ENCODE assay signal across 8 cellular contexts in the genomic region with DNA sequence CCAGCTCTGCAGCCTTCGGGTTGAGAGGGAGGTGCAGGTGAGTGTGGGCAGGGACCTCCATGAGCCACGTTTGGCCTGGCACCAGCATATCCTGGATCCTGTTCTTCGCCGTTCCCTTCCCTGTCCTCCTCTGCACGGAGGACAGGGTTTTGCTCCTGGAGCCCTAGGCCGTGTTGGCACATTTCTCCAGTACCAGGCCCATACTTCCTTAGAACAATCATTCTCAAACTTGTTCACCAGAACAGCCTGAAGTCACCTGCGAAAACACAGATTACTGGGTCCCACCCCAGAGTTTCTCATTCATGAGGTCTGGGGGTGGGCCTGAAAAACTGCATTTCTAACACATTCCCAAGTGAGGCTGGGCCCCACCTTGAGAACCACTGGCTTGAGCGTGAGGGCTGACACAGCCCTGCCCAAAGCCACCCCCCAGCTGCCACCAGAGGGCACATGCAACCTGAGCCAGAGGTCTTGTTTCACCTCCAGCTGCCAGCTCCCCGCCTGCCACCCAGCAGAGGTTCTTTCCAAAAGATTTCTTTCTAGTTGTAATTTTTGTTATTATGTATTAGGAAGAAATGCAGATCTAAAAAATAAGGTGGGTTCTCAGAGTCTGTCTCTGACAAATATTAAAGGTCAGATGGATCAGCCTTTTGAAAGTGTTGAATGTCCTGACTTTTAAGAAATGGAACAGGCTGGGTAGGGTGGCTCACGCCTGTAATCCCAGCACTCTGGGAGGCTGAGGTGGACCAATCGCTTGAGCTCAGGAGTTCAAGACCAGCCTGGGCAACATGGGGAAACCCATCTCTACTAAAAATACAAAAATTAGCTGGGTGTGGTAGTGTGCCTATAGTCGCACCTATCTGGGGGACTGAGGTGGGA. TPM values are rescaled to one million over a fixed set of nuclear protein-coding genes. Genes with fewer than 3 reads are reported as not detected.
DNase-seq lines count a peak whose midpoint lies in the region; ATAC-seq, FAIRE-seq and TF ChIP-seq lines count a peak whose summit lies in the region.
"Had no signal": no experiment of that assay in that cellular context is flagged by ENCODE, and none has a peak within 500 bp of the region (broad histone marks: within the 10 kb centered on the region; RNA-seq: fewer than 3 reads in every experiment).

No MANE protein-coding gene starts in this region.

- FAIRE-seq in small intestine (lab: Jason Lieb, UNC): no peak
- FAIRE-seq: colon had no signal

- H3K27me3 ChIP-seq in small intestine (ENCODE audit: control insufficient read depth in 2 of 2, insufficient read depth in 2 of 2, low read length in 2 of 2): no peaks in the 10 kb centered on the region

- peaks cover 25% of the 10 kb centered on the region for H3K4me1 Mint-ChIP-seq in activated T-cell treated with anti-CD3 and anti-CD28 coated beads, Interleukin-2, amount 50 U/mL, for 24 hours (ENCODE audit: low read depth)

- no peak overlapping the region for H3K27ac ChIP-seq in small intestine (ENCODE audit: low read depth in 1 of 2, low read length in 1 of 2)

- TF ChIP-seq CTCF in GM12875 (IDR thresholded peaks at IDR 0.05; ENCODE audit: borderline replicate concordance, insufficient read depth, low read depth, low read length) (peak; percentile 63; the same call in 1 of the 2 replicates), foreskin fibroblast (IDR thresholded peaks at IDR 0.05; ENCODE audit: low read depth, low read length) (peak; percentile 39)

- peaks cover 0 to 2% of the 10 kb centered on the region in 2 donors for H3K36me3 ChIP-seq in small intestine (ENCODE audit: control insufficient read depth in 2 of 2, insufficient read depth in 2 of 2, low read length in 2 of 2)

- no peaks in the 10 kb centered on the region for H3K9me3 Mint-ChIP-seq in activated T-cell treated with anti-CD3 and anti-CD28 coated beads, Interleukin-2, amount 50 U/mL, for 24 hours

- no peak overlapping the region for H3K4me3 Mint-ChIP-seq in activated T-cell treated with anti-CD3 and anti-CD28 coated beads, Interleukin-2, amount 50 U/mL, for 24 hours

- no peak overlapping the region for H3K27ac Mint-ChIP-seq in activated T-cell treated with anti-CD3 and anti-CD28 coated beads, Interleukin-2, amount 50 U/mL, for 24 hours

- DNase-seq in NCI-H345 (lab: John Stamatoyannopoulos, UW): peak; percentile 40
- peak; percentile 71 for DNase-seq in activated T-cell treated with anti-CD3 and anti-CD28 coated beads, Interleukin-2, amount 50 U/mL, for 24 hours
- peak in 1 of 2 donors; percentile 29 for DNase-seq in foreskin fibroblast
- peak; percentile 59 for DNase-seq in small intestine
- DNase-seq in NCI-H524 treated with DMSO at 0.1 percent for 48 hours (lab: John Stamatoyannopoulos, UW): no peak

- H3K36me3 Mint-ChIP-seq in activated T-cell treated with anti-CD3 and anti-CD28 coated beads, Interleukin-2, amount 50 U/mL, for 24 hours (ENCODE audit: low read depth): peaks cover 20% of the 10 kb centered on the region

- 71 to 79% (median 75%) methylated on average over 12 of the region's 12 CpGs for WGBS in small intestine, 3 donors

- H3K4me3 ChIP-seq in GM12875 (ENCODE audit: low read depth, low read length) (no peak overlapping the region), foreskin fibroblast (ENCODE audit: low read depth in 1 of 2, low read length in 2 of 2) (no peak overlapping the region), small intestine (ENCODE audit: low read depth in 1 of 2, low read length in 2 of 2) (no peak overlapping the region)

- H3K27me3 Mint-ChIP-seq in activated T-cell treated with anti-CD3 and anti-CD28 coated beads, Interleukin-2, amount 50 U/mL, for 24 hours: no peaks in the 10 kb centered on the region

- peaks cover 0 to 4% of the 10 kb centered on the region in 2 donors for H3K4me1 ChIP-seq in small intestine (ENCODE audit: control insufficient read depth in 2 of 2, insufficient read depth in 1 of 2, low read depth in 1 of 2, low read length in 1 of 2)

- no peaks in the 10 kb centered on the region for H3K9me3 ChIP-seq in small intestine (ENCODE audit: control insufficient read depth, low read depth)

- ATAC-seq in GM19452 (IDR thresholded peaks at IDR 0.05; ENCODE audit: unreplicated experiment): no peak

RNA-seq across cellular contexts. Expression of gene LDLRAP1, which starts 39.6 kb away (rescaled TPM):
- polyA plus RNA-seq in small intestine: 10 to 100 TPM in 2 of 3 donors, 1 to 10 TPM in 1; 9.5 to 18.2 (median 13.0) TPM
